17 cellular contexts compared by ENCODE assay signal in the genomic region with DNA sequence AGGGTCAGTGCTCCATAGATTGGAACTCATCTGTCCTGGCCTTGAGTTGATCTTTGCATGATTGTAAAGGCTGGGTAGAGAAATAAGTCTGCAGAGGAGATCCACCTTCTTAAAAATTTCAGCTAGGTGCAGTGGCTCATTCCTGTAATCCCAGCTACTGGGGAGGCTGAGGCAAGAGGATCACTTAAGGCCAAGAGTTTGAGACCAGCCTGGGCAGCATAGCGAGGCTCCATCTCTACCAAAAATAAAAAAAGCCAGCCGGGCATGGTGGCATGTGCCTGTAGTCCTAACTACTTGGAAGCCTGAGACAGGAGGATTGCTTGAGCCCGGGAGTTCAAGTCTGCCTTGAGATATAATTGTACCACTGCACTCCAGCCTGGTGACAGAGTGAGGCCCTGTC. TPM values are rescaled to one million over a fixed set of nuclear protein-coding genes. Genes with fewer than 3 reads are reported as not detected.
DNase-seq lines count a peak whose midpoint lies in the region; TF ChIP-seq lines count a peak whose summit lies in the region.
"Had no signal": no experiment of that assay in that cellular context is flagged by ENCODE, and none has a peak within 500 bp of the region (broad histone marks: within the 10 kb centered on the region; RNA-seq: fewer than 3 reads in every experiment).

No MANE protein-coding gene starts in this region.

- peaks cover 0 to 15% (median 8%) of the 10 kb centered on the region in 11 experiments; a peak in 10 of 22 replicates for H3K36me3 ChIP-seq in BLaER1 treated with 17β-estradiol and CSF1 and Interleukin-3, amounts not matched to agents 10 nM and 100 nM
- H3K36me3 ChIP-seq in CD8-positive, alpha-beta memory T cell (ENCODE audit: insufficient read depth, low read length), result no peaks in the 10 kb centered on the region
- H3K36me3 ChIP-seq in sigmoid colon (peaks cover 0 to 7% (median 0%) of the 10 kb centered on the region in 4 donors), testis (ENCODE audit: low read depth, missing control alignments) (no peaks in the 10 kb centered on the region)
- H3K36me3 ChIP-seq: thyroid gland had no signal

- no peak overlapping the region for H3K9ac ChIP-seq in BLaER1 treated with 17β-estradiol and CSF1 and Interleukin-3, amounts not matched to agents 10 nM and 100 nM

- CTCF ChIA-PET in CD8-positive, alpha-beta memory T cell (lab: Charles Lee), result interaction anchor here (1.8 to 5.5 kb wide), 2 partner anchors 12 to 32 kb away, joined by 4 to 35 read pairs; no protein-coding TSS in a partner anchor
- CTCF ChIA-PET in activated CD4-positive, alpha-beta memory T cell treated with anti-CD3 and anti-CD28 coated beads, Interleukin-2, amount 10 ng/mL, durations not matched to agents 7 days and 5 days (lab: Charles Lee), result interaction anchor here (0.9 to 2.2 kb wide), 5 partner anchors 19 to 76 kb away, joined by 3 to 6 read pairs (median 3); no protein-coding TSS in a partner anchor

- peak overlapping the region; percentile 24 to 69 (median 56) for H3K4me2 ChIP-seq in BLaER1 treated with 17β-estradiol and CSF1 and Interleukin-3, amounts not matched to agents 10 nM and 100 nM
- H3K4me2 ChIP-seq: GM23338 had no signal

- peaks cover 74 to 87% (median 76%) of the 10 kb centered on the region in 3 donors for H3K4me1 Mint-ChIP-seq in CD8-positive, alpha-beta memory T cell
- H3K4me1 Mint-ChIP-seq in activated CD4-positive, alpha-beta memory T cell treated with anti-CD3 and anti-CD28 coated beads, Interleukin-2, amount 10 ng/mL, durations not matched to agents 7 days and 5 days, result peaks cover 80% of the 10 kb centered on the region
- peaks cover 84 to 92% of the 10 kb centered on the region in 2 donors for H3K4me1 Mint-ChIP-seq in immature natural killer cell

- peaks cover 36 to 53% (median 43%) of the 10 kb centered on the region in 10 experiments for H3K4me1 ChIP-seq in BLaER1 treated with 17β-estradiol and CSF1 and Interleukin-3, amounts not matched to agents 10 nM and 100 nM
- H3K4me1 ChIP-seq in CD8-positive, alpha-beta memory T cell (ENCODE audit: insufficient read depth, low read length), result peaks cover 51% of the 10 kb centered on the region
- peaks cover 0 to 24% (median 10%) of the 10 kb centered on the region in 4 donors for H3K4me1 ChIP-seq in sigmoid colon
- peaks cover 5% of the 10 kb centered on the region for H3K4me1 ChIP-seq in testis

- peaks cover 0 to 3% (median 0%) of the 10 kb centered on the region in 5 donors for H3K9me3 Mint-ChIP-seq in CD8-positive, alpha-beta memory T cell
- no peaks in the 10 kb centered on the region for H3K9me3 Mint-ChIP-seq in activated CD4-positive, alpha-beta memory T cell treated with anti-CD3 and anti-CD28 coated beads, Interleukin-2, amount 10 ng/mL, durations not matched to agents 7 days and 5 days
- H3K9me3 Mint-ChIP-seq in immature natural killer cell, result no peaks in the 10 kb centered on the region
- H3K9me3 Mint-ChIP-seq: GM23338 had no signal

- H3K4me3 Mint-ChIP-seq in CD8-positive, alpha-beta memory T cell, result peak overlapping the region; percentile 91 to 95 (median 93)
- peak overlapping the region; percentile 91 for H3K4me3 Mint-ChIP-seq in activated CD4-positive, alpha-beta memory T cell treated with anti-CD3 and anti-CD28 coated beads, Interleukin-2, amount 10 ng/mL, durations not matched to agents 7 days and 5 days
- H3K4me3 Mint-ChIP-seq in immature natural killer cell, result peak overlapping the region; percentile 84 to 92 (median 87)
- H3K4me3 Mint-ChIP-seq: GM23338 had no signal

- peaks cover 0 to 8% of the 10 kb centered on the region in 2 donors for H3K27me3 Mint-ChIP-seq in CD8-positive, alpha-beta memory T cell
- no peaks in the 10 kb centered on the region for H3K27me3 Mint-ChIP-seq in activated CD4-positive, alpha-beta memory T cell treated with anti-CD3 and anti-CD28 coated beads, Interleukin-2, amount 10 ng/mL, durations not matched to agents 7 days and 5 days
- peaks cover 15 to 24% (median 15%) of the 10 kb centered on the region in 3 donors for H3K27me3 Mint-ChIP-seq in immature natural killer cell (ENCODE audit: low read depth in 3 of 3)

- H3K27ac Mint-ChIP-seq in CD8-positive, alpha-beta memory T cell, result peak overlapping the region; percentile 95 to 100 (median 96)
- H3K27ac Mint-ChIP-seq in activated CD4-positive, alpha-beta memory T cell treated with anti-CD3 and anti-CD28 coated beads, Interleukin-2, amount 10 ng/mL, durations not matched to agents 7 days and 5 days, result peak overlapping the region; percentile 90
- H3K27ac Mint-ChIP-seq in immature natural killer cell, result peak overlapping the region; percentile 88 to 97 (median 94)
- H3K27ac Mint-ChIP-seq: GM23338 had no signal

- TF ChIP-seq POLR2A in sigmoid colon (IDR thresholded peaks at IDR 0.05) (no peak), testis (IDR thresholded peaks at IDR 0.05) (no peak)

- peaks cover 23 to 85% (median 60%) of the 10 kb centered on the region in 11 experiments for H3K27me3 ChIP-seq in BLaER1 treated with 17β-estradiol and CSF1 and Interleukin-3, amounts not matched to agents 10 nM and 100 nM
- H3K27me3 ChIP-seq in CD8-positive, alpha-beta memory T cell (ENCODE audit: insufficient read depth, low read length, poor library complexity, severe bottlenecking), result no peaks in the 10 kb centered on the region
- peaks cover 0 to 55% (median 7%) of the 10 kb centered on the region in 45 donors for H3K27me3 ChIP-seq in dorsolateral prefrontal cortex
- no peaks in the 10 kb centered on the region for H3K27me3 ChIP-seq in sigmoid colon
- H3K27me3 ChIP-seq in testis, result no peaks in the 10 kb centered on the region
- H3K27me3 ChIP-seq: thyroid gland had no signal

- H4K20me1 ChIP-seq in BLaER1 treated with 17β-estradiol and CSF1 and Interleukin-3, amounts not matched to agents 10 nM and 100 nM, result peaks cover 0 to 47% (median 10%) of the 10 kb centered on the region in 11 experiments; a peak in 11 of 22 replicates

- no peak for TF ChIP-seq EP300 in sigmoid colon (IDR thresholded peaks at IDR 0.05)

- TF ChIP-seq CTCF in dorsolateral prefrontal cortex (IDR thresholded peaks at IDR 0.05 in 54 of 56, conservative IDR thresholded peaks at IDR 0.05 in 2 of 56; ENCODE audit: low read depth in 1 of 56, partially characterized antibody in 56 of 56), result no peak
- no peak for TF ChIP-seq CTCF in sigmoid colon (IDR thresholded peaks at IDR 0.05)
- no peak for TF ChIP-seq CTCF in testis (IDR thresholded peaks at IDR 0.05)

- no peak for DNase-seq in CD8-positive, alpha-beta memory T cell
- no peak for DNase-seq in activated CD4-positive, alpha-beta memory T cell treated with anti-CD3 and anti-CD28 coated beads, Interleukin-2, amount 10 ng/mL, durations not matched to agents 7 days and 5 days
- no peak for DNase-seq in immature natural killer cell
- DNase-seq in dorsolateral prefrontal cortex, result no peak
- DNase-seq in sigmoid colon, result no peak
- no peak for DNase-seq in stimulated activated CD4-positive, alpha-beta T cell treated with anti-CD3 and anti-CD28 coated beads, Interleukin-4, amount 100 ng/mL, for 24 hours
- DNase-seq in testis, result no peak
- DNase-seq: mesenchymal stem cell, NCI-H1694 treated with DMSO at 0.1 percent for 48 hours, NCI-H446 treated with DMSO at 0.1 percent for 48 hours had no signal

- H3K27ac ChIP-seq in BLaER1 treated with 17β-estradiol and CSF1 and Interleukin-3, amounts not matched to agents 10 nM and 100 nM, result no peak overlapping the region
- H3K27ac ChIP-seq in CD8-positive, alpha-beta memory T cell (ENCODE audit: low read depth, low read length), result peak overlapping the region; percentile 69
- H3K27ac ChIP-seq in dorsolateral prefrontal cortex, result no peak overlapping the region
- no peak overlapping the region for H3K27ac ChIP-seq in sigmoid colon
- H3K27ac ChIP-seq in testis, result no peak overlapping the region
- H3K27ac ChIP-seq: thyroid gland had no signal

- H3K9me3 ChIP-seq in BLaER1 treated with 17β-estradiol and CSF1 and Interleukin-3, amounts not matched to agents 10 nM and 100 nM (replicated peaks in 1 of 11), result peaks cover 3 to 19% (median 14%) of the 10 kb centered on the region in 11 experiments; a peak in 18 of 22 replicates
- H3K9me3 ChIP-seq in CD8-positive, alpha-beta memory T cell (ENCODE audit: low read length), result no peaks in the 10 kb centered on the region
- no peaks in the 10 kb centered on the region for H3K9me3 ChIP-seq in sigmoid colon
- no peaks in the 10 kb centered on the region for H3K9me3 ChIP-seq in testis
- H3K9me3 ChIP-seq: thyroid gland had no signal

- no peak overlapping the region for H3K4me3 ChIP-seq in BLaER1 treated with 17β-estradiol and CSF1 and Interleukin-3, amounts not matched to agents 10 nM and 100 nM
- H3K4me3 ChIP-seq in CD8-positive, alpha-beta memory T cell (ENCODE audit: low read length), result peak overlapping the region; percentile 60
- H3K4me3 ChIP-seq in dorsolateral prefrontal cortex, result no peak overlapping the region
- H3K4me3 ChIP-seq in sigmoid colon, result no peak overlapping the region
- no peak overlapping the region for H3K4me3 ChIP-seq in testis
- H3K4me3 ChIP-seq: GM23338, thyroid gland had no signal

- peaks cover 0 to 40% (median 6%) of the 10 kb centered on the region in 3 donors for H3K36me3 Mint-ChIP-seq in CD8-positive, alpha-beta memory T cell
- peaks cover 41% of the 10 kb centered on the region for H3K36me3 Mint-ChIP-seq in activated CD4-positive, alpha-beta memory T cell treated with anti-CD3 and anti-CD28 coated beads, Interleukin-2, amount 10 ng/mL, durations not matched to agents 7 days and 5 days (ENCODE audit: low read depth)
- H3K36me3 Mint-ChIP-seq in immature natural killer cell, result peaks cover 0 to 12% (median 5%) of the 10 kb centered on the region in 3 donors

- intact Hi-C loops in dorsolateral prefrontal cortex (cut with DNase I), result no loop called here
- intact Hi-C loops in sigmoid colon (cut with DNase I), result no loop called here
- intact Hi-C loops in testis (cut with DNase I; ENCODE audit: low total_unique reads), result no loop called here

- WGBS in sigmoid colon, 2 donors, result 82 to 86% methylated on average over 3 of the region's 3 CpGs
- 90% methylated on average over 3 of the region's 3 CpGs; no CpG with 5 or more reads in 1 of the 2 donors for WGBS in testis, 2 donors

- POLR2A ChIA-PET in CD8-positive, alpha-beta memory T cell (lab: Charles Lee), result interaction anchor here (0.5 to 1.8 kb wide), 5 partner anchors 18 to 86 kb away, joined by 3 to 9 read pairs (median 6); a partner anchor contains a TSS
- POLR2A ChIA-PET in activated CD4-positive, alpha-beta memory T cell treated with anti-CD3 and anti-CD28 coated beads, Interleukin-2, amount 10 ng/mL, durations not matched to agents 7 days and 5 days (lab: Charles Lee), result interaction anchor here (0.6 to 7.7 kb wide), 12 partner anchors 8 to 507 kb away, joined by 3 to 87 read pairs (median 3); a partner anchor contains a TSS

RNA-seq across cellular contexts. Expression of a gene that starts 0.5 kb away (rescaled TPM):
- 10 to 100 TPM; 66.1 to 69.3 TPM for total RNA-seq in CD8-positive, alpha-beta memory T cell
- 220 TPM for polyA plus RNA-seq in CD8-positive, alpha-beta memory T cell
- 10 to 100 TPM; 84.9 to 85.7 TPM for total RNA-seq in activated CD4-positive, alpha-beta memory T cell treated with anti-CD3 and anti-CD28 coated beads, Interleukin-2, amount 10 ng/mL, durations not matched to agents 7 days and 5 days
- polyA plus RNA-seq in immature natural killer cell (100 to 1,000 TPM in 1 of 3 donors, 10 to 100 TPM in 2; 31.1 to 108 (median 34.3) TPM), sigmoid colon (1 to 10 TPM in 1 of 3 donors, under 1 TPM in 2; 0.60 to 6.5 (median 0.69) TPM), testis (ENCODE audit: insufficient read depth, low read depth, low replicate concordance) (1.3 TPM)
- total RNA-seq in dorsolateral prefrontal cortex (under 1 TPM in 3 of 120 experiments, not detected in 117; 0.28 to 0.63 (median 0.34) TPM), sigmoid colon (not detected), testis (under 1 TPM; 0.24 to 0.43 TPM)
- total RNA-seq: glomerular endothelial cell, GM23338, renal cortical epithelial cell, SK-MEL-5 had no signal
- polyA plus RNA-seq: BJ, GM23338 had no signal

RNA-seq across cellular contexts. Expression of a gene that starts 40.5 kb away (rescaled TPM):
- 1 to 10 TPM; 3.9 to 4.2 TPM for total RNA-seq in CD8-positive, alpha-beta memory T cell
- polyA plus RNA-seq in CD8-positive, alpha-beta memory T cell, result 0.67 TPM
- total RNA-seq in activated CD4-positive, alpha-beta memory T cell treated with anti-CD3 and anti-CD28 coated beads, Interleukin-2, amount 10 ng/mL, durations not matched to agents 7 days and 5 days, result 1 to 10 TPM; 4.4 to 5.3 TPM
- polyA plus RNA-seq in immature natural killer cell (1 to 10 TPM in 2 of 3 donors, under 1 TPM in 1; 0.63 to 1.8 (median 1.3) TPM), sigmoid colon (1 to 10 TPM in 1 of 3 donors, under 1 TPM in 2; 0.60 to 1.5 (median 0.69) TPM), testis (ENCODE audit: insufficient read depth, low read depth, low replicate concordance) (18.4 TPM)
- total RNA-seq in dorsolateral prefrontal cortex (10 to 100 TPM in 13 of 120 experiments, 1 to 10 TPM in 107; 2.3 to 23.0 (median 6.1) TPM), sigmoid colon (1 to 10 TPM; 1.4 to 5.0 (median 3.9) TPM), testis (10 to 100 TPM; 30.0 to 30.7 TPM)

Comparison
In these comparisons a context has a peak if more than half of its experiments do, and no peak if none do; other contexts are left out.
1. RNA of a gene that starts 0.5 kb away (total RNA-seq): 84.9 to 85.7 TPM in activated CD4-positive, alpha-beta memory T cell treated with anti-CD3 and anti-CD28 coated beads, Interleukin-2, amount 10 ng/mL, durations not matched to agents 7 days and 5 days and 66.1 to 69.3 TPM in CD8-positive, alpha-beta memory T cell; 0.24 to 0.43 TPM in testis, 0.28 to 0.63 TPM in dorsolateral prefrontal cortex and not detected in sigmoid colon; every median in the first group is over 10 times any median in the second.
2. Peak in every context shown above with its lines, with median percentiles within 50 percentile points of each other: H3K27ac Mint-ChIP-seq and H3K4me3 Mint-ChIP-seq.